ENCODE assay signal across 1 cellular context in the genomic region with DNA sequence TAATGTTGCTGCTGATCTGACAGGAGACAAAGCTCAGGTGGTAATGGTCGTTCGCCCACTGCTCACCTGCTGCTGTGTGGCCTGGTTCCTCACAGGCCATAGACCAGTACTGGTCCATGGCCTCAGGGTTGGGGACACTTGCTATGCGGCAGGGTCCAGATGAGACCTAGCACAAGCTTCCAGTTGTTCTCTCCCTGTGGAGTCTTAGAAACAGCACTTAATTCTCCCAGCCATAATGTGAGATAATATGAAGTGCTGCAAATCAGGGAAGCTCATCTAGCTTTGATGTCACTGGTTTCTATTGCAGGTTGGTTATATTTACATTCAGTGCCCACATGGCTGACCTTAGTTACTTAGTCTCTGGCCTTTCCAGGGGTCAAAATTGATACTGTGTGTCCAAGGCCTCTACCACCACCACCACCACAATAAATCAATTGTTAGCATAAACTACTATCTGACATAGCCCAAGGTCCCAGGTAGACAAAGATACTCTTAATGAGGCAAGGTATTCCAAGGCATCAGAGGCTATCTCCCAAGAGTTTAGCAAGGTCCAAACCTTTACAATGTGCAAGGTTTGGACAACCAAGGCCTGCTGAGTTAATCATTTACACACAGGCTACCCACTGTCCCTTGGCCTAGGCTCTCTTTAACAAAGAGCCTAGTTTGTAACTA.
TF ChIP-seq lines count a peak whose summit lies in the region.

No MANE protein-coding gene starts in this region.

TF ChIP-seq in HepG2, 621 proteins besides CTCF, POLR2A, EP300 and RAD21 (continued from another document and continues in another):
- TF ChIP-seq, protein P1, sequence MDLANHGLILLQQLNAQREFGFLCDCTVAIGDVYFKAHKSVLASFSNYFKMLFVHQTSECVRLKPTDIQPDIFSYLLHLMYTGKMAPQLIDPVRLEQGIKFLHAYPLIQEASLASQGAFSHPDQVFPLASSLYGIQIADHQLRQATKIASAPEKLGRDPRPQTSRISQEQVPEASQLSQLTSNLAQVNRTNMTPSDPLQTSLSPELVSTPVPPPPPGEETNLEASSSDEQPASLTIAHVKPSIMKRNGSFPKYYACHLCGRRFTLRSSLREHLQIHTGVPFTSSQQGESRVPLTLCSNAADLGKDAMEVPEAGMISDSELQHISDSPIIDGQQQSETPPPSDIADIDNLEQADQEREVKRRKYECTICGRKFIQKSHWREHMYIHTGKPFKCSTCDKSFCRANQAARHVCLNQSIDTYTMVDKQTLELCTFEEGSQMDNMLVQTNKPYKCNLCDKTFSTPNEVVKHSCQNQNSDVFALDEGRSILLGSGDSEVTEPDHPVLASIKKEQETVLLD (CRISPR knock-in tag; IDR thresholded peaks at IDR 0.05; ENCODE audit: low read depth) = peak; percentile 36; the same call in 1 of the 2 replicates
- TF ChIP-seq, protein P2, sequence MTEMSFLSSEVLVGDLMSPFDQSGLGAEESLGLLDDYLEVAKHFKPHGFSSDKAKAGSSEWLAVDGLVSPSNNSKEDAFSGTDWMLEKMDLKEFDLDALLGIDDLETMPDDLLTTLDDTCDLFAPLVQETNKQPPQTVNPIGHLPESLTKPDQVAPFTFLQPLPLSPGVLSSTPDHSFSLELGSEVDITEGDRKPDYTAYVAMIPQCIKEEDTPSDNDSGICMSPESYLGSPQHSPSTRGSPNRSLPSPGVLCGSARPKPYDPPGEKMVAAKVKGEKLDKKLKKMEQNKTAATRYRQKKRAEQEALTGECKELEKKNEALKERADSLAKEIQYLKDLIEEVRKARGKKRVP (CRISPR knock-in tag; IDR thresholded peaks at IDR 0.05) = peak in 1 of 2 experiments; percentile 81; a peak in 2 of 4 replicates
- TF ChIP-seq ZNF333 (CRISPR knock-in tag; IDR thresholded peaks at IDR 0.05; ENCODE audit: borderline replicate concordance) (no peak), ZNF777 (CRISPR knock-in tag; IDR thresholded peaks at IDR 0.05) (no peak), NFYC (CRISPR knock-in tag; IDR thresholded peaks at IDR 0.05) (no peak), LCORL (IDR thresholded peaks at IDR 0.05) (no peak), LCORL (CRISPR knock-in tag; IDR thresholded peaks at IDR 0.05) (peak; percentile 38), ZNF292 (CRISPR knock-in tag; IDR thresholded peaks at IDR 0.05; ENCODE audit: borderline replicate concordance, low read depth) (peak; percentile 62; the same call in 1 of the 2 replicates), ZNF460 (CRISPR knock-in tag; IDR thresholded peaks at IDR 0.05; ENCODE audit: borderline replicate concordance) (no peak), TCF12 (IDR thresholded peaks at IDR 0.05) (no peak), TCF12 (CRISPR knock-in tag; IDR thresholded peaks at IDR 0.05) (no peak), ZNF589 (CRISPR knock-in tag; conservative IDR thresholded peaks at IDR 0.05) (no peak), RFX1 (IDR thresholded peaks at IDR 0.05) (no peak), ZNF776 (CRISPR knock-in tag; IDR thresholded peaks at IDR 0.05) (no peak), ZFX (CRISPR knock-in tag; IDR thresholded peaks at IDR 0.05; ENCODE audit: low read depth) (peak; percentile 74), NCOA2 (CRISPR knock-in tag; IDR thresholded peaks at IDR 0.05) (peak; percentile 97)
- TF ChIP-seq, protein P3, sequence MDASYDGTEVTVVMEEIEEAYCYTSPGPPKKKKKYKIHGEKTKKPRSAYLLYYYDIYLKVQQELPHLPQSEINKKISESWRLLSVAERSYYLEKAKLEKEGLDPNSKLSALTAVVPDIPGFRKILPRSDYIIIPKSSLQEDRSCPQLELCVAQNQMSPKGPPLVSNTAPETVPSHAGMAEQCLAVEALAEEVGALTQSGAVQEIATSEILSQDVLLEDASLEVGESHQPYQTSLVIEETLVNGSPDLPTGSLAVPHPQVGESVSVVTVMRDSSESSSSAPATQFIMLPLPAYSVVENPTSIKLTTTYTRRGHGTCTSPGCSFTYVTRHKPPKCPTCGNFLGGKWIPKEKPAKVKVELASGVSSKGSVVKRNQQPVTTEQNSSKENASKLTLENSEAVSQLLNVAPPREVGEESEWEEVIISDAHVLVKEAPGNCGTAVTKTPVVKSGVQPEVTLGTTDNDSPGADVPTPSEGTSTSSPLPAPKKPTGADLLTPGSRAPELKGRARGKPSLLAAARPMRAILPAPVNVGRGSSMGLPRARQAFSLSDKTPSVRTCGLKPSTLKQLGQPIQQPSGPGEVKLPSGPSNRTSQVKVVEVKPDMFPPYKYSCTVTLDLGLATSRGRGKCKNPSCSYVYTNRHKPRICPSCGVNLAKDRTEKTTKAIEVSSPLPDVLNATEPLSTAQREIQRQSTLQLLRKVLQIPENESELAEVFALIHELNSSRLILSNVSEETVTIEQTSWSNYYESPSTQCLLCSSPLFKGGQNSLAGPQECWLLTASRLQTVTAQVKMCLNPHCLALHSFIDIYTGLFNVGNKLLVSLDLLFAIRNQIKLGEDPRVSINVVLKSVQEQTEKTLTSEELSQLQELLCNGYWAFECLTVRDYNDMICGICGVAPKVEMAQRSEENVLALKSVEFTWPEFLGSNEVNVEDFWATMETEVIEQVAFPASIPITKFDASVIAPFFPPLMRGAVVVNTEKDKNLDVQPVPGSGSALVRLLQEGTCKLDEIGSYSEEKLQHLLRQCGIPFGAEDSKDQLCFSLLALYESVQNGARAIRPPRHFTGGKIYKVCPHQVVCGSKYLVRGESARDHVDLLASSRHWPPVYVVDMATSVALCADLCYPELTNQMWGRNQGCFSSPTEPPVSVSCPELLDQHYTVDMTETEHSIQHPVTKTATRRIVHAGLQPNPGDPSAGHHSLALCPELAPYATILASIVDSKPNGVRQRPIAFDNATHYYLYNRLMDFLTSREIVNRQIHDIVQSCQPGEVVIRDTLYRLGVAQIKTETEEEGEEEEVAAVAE (CRISPR knock-in tag; IDR thresholded peaks at IDR 0.05; ENCODE audit: borderline replicate concordance) = no peak
- TF ChIP-seq, protein P4, sequence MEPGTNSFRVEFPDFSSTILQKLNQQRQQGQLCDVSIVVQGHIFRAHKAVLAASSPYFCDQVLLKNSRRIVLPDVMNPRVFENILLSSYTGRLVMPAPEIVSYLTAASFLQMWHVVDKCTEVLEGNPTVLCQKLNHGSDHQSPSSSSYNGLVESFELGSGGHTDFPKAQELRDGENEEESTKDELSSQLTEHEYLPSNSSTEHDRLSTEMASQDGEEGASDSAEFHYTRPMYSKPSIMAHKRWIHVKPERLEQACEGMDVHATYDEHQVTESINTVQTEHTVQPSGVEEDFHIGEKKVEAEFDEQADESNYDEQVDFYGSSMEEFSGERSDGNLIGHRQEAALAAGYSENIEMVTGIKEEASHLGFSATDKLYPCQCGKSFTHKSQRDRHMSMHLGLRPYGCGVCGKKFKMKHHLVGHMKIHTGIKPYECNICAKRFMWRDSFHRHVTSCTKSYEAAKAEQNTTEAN (CRISPR knock-in tag; conservative IDR thresholded peaks at IDR 0.05) = no peak
- TF ChIP-seq, protein P5, sequence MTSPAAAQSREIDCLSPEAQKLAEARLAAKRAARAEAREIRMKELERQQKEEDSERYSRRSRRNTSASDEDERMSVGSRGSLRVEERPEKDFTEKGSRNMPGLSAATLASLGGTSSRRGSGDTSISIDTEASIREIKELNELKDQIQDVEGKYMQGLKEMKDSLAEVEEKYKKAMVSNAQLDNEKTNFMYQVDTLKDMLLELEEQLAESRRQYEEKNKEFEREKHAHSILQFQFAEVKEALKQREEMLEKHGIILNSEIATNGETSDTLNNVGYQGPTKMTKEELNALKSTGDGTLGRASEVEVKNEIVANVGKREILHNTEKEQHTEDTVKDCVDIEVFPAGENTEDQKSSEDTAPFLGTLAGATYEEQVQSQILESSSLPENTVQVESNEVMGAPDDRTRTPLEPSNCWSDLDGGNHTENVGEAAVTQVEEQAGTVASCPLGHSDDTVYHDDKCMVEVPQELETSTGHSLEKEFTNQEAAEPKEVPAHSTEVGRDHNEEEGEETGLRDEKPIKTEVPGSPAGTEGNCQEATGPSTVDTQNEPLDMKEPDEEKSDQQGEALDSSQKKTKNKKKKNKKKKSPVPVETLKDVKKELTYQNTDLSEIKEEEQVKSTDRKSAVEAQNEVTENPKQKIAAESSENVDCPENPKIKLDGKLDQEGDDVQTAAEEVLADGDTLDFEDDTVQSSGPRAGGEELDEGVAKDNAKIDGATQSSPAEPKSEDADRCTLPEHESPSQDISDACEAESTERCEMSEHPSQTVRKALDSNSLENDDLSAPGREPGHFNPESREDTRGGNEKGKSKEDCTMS (CRISPR knock-in tag; conservative IDR thresholded peaks at IDR 0.05) = no peak
- TF ChIP-seq, protein P6, sequence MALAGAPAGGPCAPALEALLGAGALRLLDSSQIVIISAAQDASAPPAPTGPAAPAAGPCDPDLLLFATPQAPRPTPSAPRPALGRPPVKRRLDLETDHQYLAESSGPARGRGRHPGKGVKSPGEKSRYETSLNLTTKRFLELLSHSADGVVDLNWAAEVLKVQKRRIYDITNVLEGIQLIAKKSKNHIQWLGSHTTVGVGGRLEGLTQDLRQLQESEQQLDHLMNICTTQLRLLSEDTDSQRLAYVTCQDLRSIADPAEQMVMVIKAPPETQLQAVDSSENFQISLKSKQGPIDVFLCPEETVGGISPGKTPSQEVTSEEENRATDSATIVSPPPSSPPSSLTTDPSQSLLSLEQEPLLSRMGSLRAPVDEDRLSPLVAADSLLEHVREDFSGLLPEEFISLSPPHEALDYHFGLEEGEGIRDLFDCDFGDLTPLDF (CRISPR knock-in tag; IDR thresholded peaks at IDR 0.05) = no peak
- TF ChIP-seq, protein P7, sequence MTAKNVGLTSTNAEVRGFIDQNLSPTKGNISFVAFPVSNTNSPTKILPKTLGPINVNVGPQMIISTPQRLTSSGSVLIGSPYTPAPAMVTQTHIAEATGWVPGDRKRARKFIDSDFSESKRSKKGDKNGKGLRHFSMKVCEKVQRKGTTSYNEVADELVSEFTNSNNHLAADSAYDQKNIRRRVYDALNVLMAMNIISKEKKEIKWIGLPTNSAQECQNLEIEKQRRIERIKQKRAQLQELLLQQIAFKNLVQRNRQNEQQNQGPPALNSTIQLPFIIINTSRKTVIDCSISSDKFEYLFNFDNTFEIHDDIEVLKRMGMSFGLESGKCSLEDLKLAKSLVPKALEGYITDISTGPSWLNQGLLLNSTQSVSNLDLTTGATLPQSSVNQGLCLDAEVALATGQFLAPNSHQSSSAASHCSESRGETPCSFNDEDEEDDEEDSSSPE (CRISPR knock-in tag; IDR thresholded peaks at IDR 0.05) = no peak
- TF ChIP-seq, protein P8, sequence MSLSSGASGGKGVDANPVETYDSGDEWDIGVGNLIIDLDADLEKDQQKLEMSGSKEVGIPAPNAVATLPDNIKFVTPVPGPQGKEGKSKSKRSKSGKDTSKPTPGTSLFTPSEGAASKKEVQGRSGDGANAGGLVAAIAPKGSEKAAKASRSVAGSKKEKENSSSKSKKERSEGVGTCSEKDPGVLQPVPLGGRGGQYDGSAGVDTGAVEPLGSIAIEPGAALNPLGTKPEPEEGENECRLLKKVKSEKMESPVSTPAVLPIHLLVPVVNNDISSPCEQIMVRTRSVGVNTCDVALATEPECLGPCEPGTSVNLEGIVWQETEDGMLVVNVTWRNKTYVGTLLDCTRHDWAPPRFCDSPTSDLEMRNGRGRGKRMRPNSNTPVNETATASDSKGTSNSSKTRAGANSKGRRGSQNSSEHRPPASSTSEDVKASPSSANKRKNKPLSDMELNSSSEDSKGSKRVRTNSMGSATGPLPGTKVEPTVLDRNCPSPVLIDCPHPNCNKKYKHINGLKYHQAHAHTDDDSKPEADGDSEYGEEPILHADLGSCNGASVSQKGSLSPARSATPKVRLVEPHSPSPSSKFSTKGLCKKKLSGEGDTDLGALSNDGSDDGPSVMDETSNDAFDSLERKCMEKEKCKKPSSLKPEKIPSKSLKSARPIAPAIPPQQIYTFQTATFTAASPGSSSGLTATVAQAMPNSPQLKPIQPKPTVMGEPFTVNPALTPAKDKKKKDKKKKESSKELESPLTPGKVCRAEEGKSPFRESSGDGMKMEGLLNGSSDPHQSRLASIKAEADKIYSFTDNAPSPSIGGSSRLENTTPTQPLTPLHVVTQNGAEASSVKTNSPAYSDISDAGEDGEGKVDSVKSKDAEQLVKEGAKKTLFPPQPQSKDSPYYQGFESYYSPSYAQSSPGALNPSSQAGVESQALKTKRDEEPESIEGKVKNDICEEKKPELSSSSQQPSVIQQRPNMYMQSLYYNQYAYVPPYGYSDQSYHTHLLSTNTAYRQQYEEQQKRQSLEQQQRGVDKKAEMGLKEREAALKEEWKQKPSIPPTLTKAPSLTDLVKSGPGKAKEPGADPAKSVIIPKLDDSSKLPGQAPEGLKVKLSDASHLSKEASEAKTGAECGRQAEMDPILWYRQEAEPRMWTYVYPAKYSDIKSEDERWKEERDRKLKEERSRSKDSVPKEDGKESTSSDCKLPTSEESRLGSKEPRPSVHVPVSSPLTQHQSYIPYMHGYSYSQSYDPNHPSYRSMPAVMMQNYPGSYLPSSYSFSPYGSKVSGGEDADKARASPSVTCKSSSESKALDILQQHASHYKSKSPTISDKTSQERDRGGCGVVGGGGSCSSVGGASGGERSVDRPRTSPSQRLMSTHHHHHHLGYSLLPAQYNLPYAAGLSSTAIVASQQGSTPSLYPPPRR (CRISPR knock-in tag; IDR thresholded peaks at IDR 0.05; ENCODE audit: borderline replicate concordance) = peak; percentile 99
- TF ChIP-seq, protein P9, sequence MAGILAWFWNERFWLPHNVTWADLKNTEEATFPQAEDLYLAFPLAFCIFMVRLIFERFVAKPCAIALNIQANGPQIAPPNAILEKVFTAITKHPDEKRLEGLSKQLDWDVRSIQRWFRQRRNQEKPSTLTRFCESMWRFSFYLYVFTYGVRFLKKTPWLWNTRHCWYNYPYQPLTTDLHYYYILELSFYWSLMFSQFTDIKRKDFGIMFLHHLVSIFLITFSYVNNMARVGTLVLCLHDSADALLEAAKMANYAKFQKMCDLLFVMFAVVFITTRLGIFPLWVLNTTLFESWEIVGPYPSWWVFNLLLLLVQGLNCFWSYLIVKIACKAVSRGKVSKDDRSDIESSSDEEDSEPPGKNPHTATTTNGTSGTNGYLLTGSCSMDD (CRISPR knock-in tag; IDR thresholded peaks at IDR 0.05) = no peak
